Comparison of ENCODE assay signal across 15 cellular contexts in the genomic region with DNA sequence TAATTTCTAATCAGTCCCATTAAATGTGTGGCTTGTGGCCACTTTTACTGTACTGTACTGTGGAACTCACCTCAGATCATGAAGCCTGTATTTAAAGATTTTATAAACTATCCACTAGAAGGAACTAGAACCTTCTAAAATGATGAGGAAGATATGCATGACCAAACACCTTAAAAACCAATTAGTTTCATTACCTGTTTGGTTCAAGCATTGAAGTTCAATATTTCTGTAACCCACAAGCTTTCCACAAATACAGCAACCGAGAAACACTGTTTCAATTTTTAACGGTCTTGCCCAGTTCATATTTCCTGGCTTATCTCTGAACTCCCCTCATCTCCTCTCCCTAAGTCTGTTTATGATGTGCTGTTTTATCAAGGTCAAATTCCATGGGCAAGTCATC.
DNase-seq lines count a peak whose midpoint lies in the region; ATAC-seq and TF ChIP-seq lines count a peak whose summit lies in the region.
"Had no signal": no experiment of that assay in that cellular context is flagged by ENCODE, and none has a peak within 500 bp of the region (broad histone marks: within the 10 kb centered on the region; RNA-seq: fewer than 3 reads in every experiment).

No MANE protein-coding gene starts in this region.

- H3K9ac ChIP-seq in BLaER1 = no peak overlapping the region
- H3K9ac ChIP-seq: KMS-11 had no signal

- no peaks in the 10 kb centered on the region; the same call in 1 of the 2 replicates for H3K9me3 ChIP-seq in BLaER1
- no peaks in the 10 kb centered on the region for H3K9me3 ChIP-seq in CD4-positive, alpha-beta T cell (ENCODE audit: control insufficient read depth, low read length)
- H3K9me3 ChIP-seq: transverse colon had no signal

- H3K36me3 ChIP-seq in BLaER1 = no peaks in the 10 kb centered on the region
- H3K36me3 ChIP-seq: transverse colon had no signal

- no peaks in the 10 kb centered on the region for H3K36me3 Mint-ChIP-seq in CD4-positive, alpha-beta T cell (ENCODE audit: low read depth)

- no peaks in the 10 kb centered on the region for H3K27me3 ChIP-seq in BLaER1
- H3K27me3 ChIP-seq in CD4-positive, alpha-beta T cell (ENCODE audit: control insufficient read depth, insufficient read depth, low read length) = no peaks in the 10 kb centered on the region
- H3K27me3 ChIP-seq: transverse colon had no signal

- TF ChIP-seq CTCF in CD4-positive, alpha-beta T cell (IDR thresholded peaks at IDR 0.05) = no peak

- ATAC-seq in GM19328 (IDR thresholded peaks at IDR 0.05; ENCODE audit: unreplicated experiment) (peak; percentile 59), HG02623 (IDR thresholded peaks at IDR 0.05; ENCODE audit: unreplicated experiment) (peak; percentile 71), HG03354 (IDR thresholded peaks at IDR 0.05; ENCODE audit: poor library complexity, severe bottlenecking, unreplicated experiment) (peak; percentile 64)
- no peak for ATAC-seq in CD4-positive, alpha-beta T cell (ENCODE audit: poor library complexity)
- ATAC-seq: A549, GM23338 had no signal

- H3K4me3 Mint-ChIP-seq in CD4-positive, alpha-beta T cell = no peak overlapping the region
- H3K4me3 Mint-ChIP-seq: GM23338 had no signal

- H3K9me3 Mint-ChIP-seq in CD4-positive, alpha-beta T cell = peaks cover 3% of the 10 kb centered on the region

- peaks cover 9% of the 10 kb centered on the region for H3K27me3 Mint-ChIP-seq in CD4-positive, alpha-beta T cell

- intact Hi-C loops in CD4-positive, alpha-beta T cell (cut with DNase I, micrococcal nuclease) = no loop called here

- POLR2A ChIA-PET in CD4-positive, alpha-beta T cell (lab: Charles Lee) = no interaction called here

- no peaks in the 10 kb centered on the region for H3K4me1 Mint-ChIP-seq in CD4-positive, alpha-beta T cell (ENCODE audit: low read depth)
- H3K4me1 Mint-ChIP-seq: GM23338 had no signal

- CTCF ChIA-PET in CD4-positive, alpha-beta T cell (lab: Charles Lee) = no interaction called here

- H3K27ac ChIP-seq in BLaER1 = no peak overlapping the region
- H3K27ac ChIP-seq in CD4-positive, alpha-beta T cell (ENCODE audit: low read depth, low read length) = no peak overlapping the region
- H3K27ac ChIP-seq: A549, KMS-11, transverse colon had no signal

- in situ Hi-C loops in G401 (cut with HindIII; ENCODE audit: low sequenced_read_pairs) = no loop called here

- H3K4me1 ChIP-seq in BLaER1 = peaks cover 41% of the 10 kb centered on the region
- H3K4me1 ChIP-seq: A549, transverse colon had no signal

- no peak overlapping the region for H3K4me3 ChIP-seq in BLaER1
- H3K4me3 ChIP-seq: A549, GM23338, transverse colon had no signal

- DNase-seq in G401 (ENCODE audit: low spot score) = no peak
- no peak for DNase-seq in NCI-H146 (lab: John Stamatoyannopoulos, UW)
- DNase-seq in COR-L47 (lab: John Stamatoyannopoulos, UW) = no peak
- DNase-seq in CD4-positive, alpha-beta T cell = no peak
- DNase-seq: activated CD8-positive, alpha-beta memory T cell treated with anti-CD3 and anti-CD28 coated beads, Interleukin-2, amount 50 U/mL, for 48 hours; DND-41; RPMI8226; transverse colon had no signal

- no peaks in the 10 kb centered on the region for H4K20me1 ChIP-seq in BLaER1

- H3K4me2 ChIP-seq in BLaER1 = peak overlapping the region; percentile 24
- H3K4me2 ChIP-seq: A549, GM23338, KMS-11 had no signal

- H3K27ac Mint-ChIP-seq in CD4-positive, alpha-beta T cell = no peak overlapping the region
- H3K27ac Mint-ChIP-seq: GM23338 had no signal
